17 cellular contexts compared by ENCODE assay signal in genomic region chr7:134709197-134709596, GRCh38.
"Had no signal": no experiment of that assay in that cellular context is flagged by ENCODE, and none has a peak within 500 bp of the region (broad histone marks: within the 10 kb centered on the region; RNA-seq: fewer than 3 reads in every experiment).

No MANE protein-coding gene starts in this region.

- H3K27me3 ChIP-seq: adrenal gland, left lung, right lobe of liver had no signal

- DNase-seq: activated T-cell treated with anti-CD3 and anti-CD28 coated beads, Interleukin-2, amount 50 U/mL, for 24 hours; adrenal gland; cerebellar nuclear complex; effector CD4-positive, alpha-beta T cell; erythroblast; foreskin melanocyte; hippocampal formation; kidney glomerular epithelial cell; left lung; naive thymus-derived CD4-positive, alpha-beta T cell; occipital lobe; posterior cingulate gyrus; right lobe of liver; stimulated activated CD4-positive, alpha-beta T cell treated with anti-CD3 and anti-CD28 coated beads, Interleukin-4, amount 100 ng/mL, for 1 hour; stimulated activated naive CD4-positive, alpha-beta T cell had no signal

- H3K4me1 ChIP-seq: adrenal gland, left lung had no signal

- H3K36me3 ChIP-seq: adrenal gland, left lung, right lobe of liver had no signal

- H3K9me3 ChIP-seq: adrenal gland, left lung, right lobe of liver had no signal

- H3K4me3 ChIP-seq: adrenal gland, left lung, lung, right lobe of liver had no signal

- ATAC-seq: activated T-helper 17 cell treated with anti-CD3 and anti-CD28 coated beads, Interleukin-2, amount 50 U/mL, for 72 hours; naive thymus-derived CD4-positive, alpha-beta T cell; right lobe of liver had no signal

- H3K27ac ChIP-seq: left lung, right lobe of liver had no signal
